In the genomic region with DNA sequence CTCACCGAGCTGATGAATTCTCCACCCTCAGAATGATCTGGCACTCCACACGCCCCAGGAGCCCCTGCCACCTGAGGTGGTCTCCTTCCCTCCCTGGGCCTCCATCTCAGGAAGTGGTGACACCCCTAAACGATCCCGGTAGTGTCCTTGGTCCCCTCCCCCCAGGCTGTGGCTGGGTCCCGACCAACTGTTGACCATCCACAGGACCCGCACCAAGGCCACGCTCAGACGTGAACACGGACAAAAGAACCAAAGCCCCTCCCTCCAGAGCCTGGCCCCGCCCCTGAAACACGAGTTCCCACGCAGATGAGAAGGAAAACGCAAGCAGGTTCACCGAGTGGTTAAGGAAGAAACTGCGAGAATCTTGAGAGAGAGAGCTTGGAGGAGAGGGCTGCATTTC, we compare ENCODE assay signal across 17 cellular contexts. TPM values are rescaled to one million over a fixed set of nuclear protein-coding genes. Genes with fewer than 3 reads are reported as not detected.
"Had no signal": no experiment of that assay in that cellular context is flagged by ENCODE, and none has a peak within 500 bp of the region (broad histone marks: within the 10 kb centered on the region; RNA-seq: fewer than 3 reads in every experiment).

No MANE protein-coding gene starts in this region.

- H3K27me3 ChIP-seq: ascending aorta, dorsolateral prefrontal cortex, neutrophil, SJCRH30, transverse colon had no signal

- H3K27ac ChIP-seq: ascending aorta, neutrophil, parathyroid adenoma, SJCRH30, transverse colon had no signal

- H3K9me3 Mint-ChIP-seq: activated naive CD8-positive, alpha-beta T cell treated with anti-CD3 and anti-CD28 coated beads, Interleukin-2, amount 50 U/mL, for 24 hours had no signal

- H3K27ac Mint-ChIP-seq: activated naive CD8-positive, alpha-beta T cell treated with anti-CD3 and anti-CD28 coated beads, Interleukin-2, amount 50 U/mL, for 24 hours had no signal

- ATAC-seq: activated naive CD8-positive, alpha-beta T cell treated with anti-CD3 and anti-CD28 coated beads, Interleukin-2, amount 50 U/mL, for 24 hours; esophagus mucosa had no signal

- H3K9me3 ChIP-seq: ascending aorta, neutrophil, SJCRH30, transverse colon had no signal

- H3K4me3 ChIP-seq: ascending aorta, dorsolateral prefrontal cortex, lung, SJCRH30, transverse colon had no signal

- DNase-seq: activated CD4-positive, alpha-beta T cell treated with anti-CD3 and anti-CD28 coated beads, Interleukin-2, amount 50 U/mL, for 1 hour; activated CD8-positive, alpha-beta memory T cell treated with anti-CD3 and anti-CD28 coated beads for 24 hours; activated naive CD4-positive, alpha-beta T cell treated with Interleukin-2 at 50 U/mL for 16 hours; activated naive CD8-positive, alpha-beta T cell treated with anti-CD3 and anti-CD28 coated beads, Interleukin-2, amount 50 U/mL, for 24 hours; SJCRH30; stimulated activated CD4-positive, alpha-beta T cell treated with anti-CD3 and anti-CD28 coated beads, Interleukin-15, amount 100 ng/mL, for 24 hours; stimulated activated CD4-positive, alpha-beta T cell treated with anti-CD3 and anti-CD28 coated beads, Interleukin-4, amount 100 ng/mL, for 1 hour; stimulated activated naive CD4-positive, alpha-beta T cell treated with Interleukin-2 at 50 U/mL for 16 hours; transverse colon had no signal

- H3K4me1 ChIP-seq: ascending aorta, parathyroid adenoma, transverse colon had no signal

- H3K27me3 Mint-ChIP-seq: activated naive CD8-positive, alpha-beta T cell treated with anti-CD3 and anti-CD28 coated beads, Interleukin-2, amount 50 U/mL, for 24 hours had no signal

- H3K4me1 Mint-ChIP-seq: activated naive CD8-positive, alpha-beta T cell treated with anti-CD3 and anti-CD28 coated beads, Interleukin-2, amount 50 U/mL, for 24 hours had no signal

- H3K4me3 Mint-ChIP-seq: activated naive CD8-positive, alpha-beta T cell treated with anti-CD3 and anti-CD28 coated beads, Interleukin-2, amount 50 U/mL, for 24 hours had no signal

RNA-seq across cellular contexts. Expression of a gene that starts 52.5 kb away (rescaled TPM):
- total RNA-seq: glomerular endothelial cell; T-helper 2 cell treated with Interferon-gamma antibody and Interleukin-4, amounts not matched to agents 100 ng/mL and 5 ng/mL, for 36 hours had no signal
